8 cellular contexts compared by ENCODE assay signal in the genomic region with DNA sequence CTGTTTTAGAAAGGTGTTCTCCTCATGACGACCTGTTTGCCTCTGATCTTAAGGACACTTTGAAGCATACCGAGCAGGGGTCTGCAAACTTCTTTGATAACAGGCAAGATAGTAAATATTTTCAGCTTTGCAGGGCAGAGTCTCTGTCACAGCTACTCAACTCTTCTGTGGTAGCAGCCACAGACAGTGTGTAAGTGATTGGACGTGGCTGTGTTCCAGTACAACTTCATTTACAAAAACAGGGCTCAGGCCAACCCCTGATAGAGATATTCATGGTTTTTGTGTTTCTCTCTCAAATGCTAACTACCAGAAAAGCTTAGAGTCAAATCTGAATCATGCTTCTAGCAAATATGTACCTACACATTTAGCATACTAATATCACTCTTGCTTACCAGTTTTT. TPM values are rescaled to one million over a fixed set of nuclear protein-coding genes. Genes with fewer than 3 reads are reported as not detected.
DNase-seq lines count a peak whose midpoint lies in the region; ATAC-seq and TF ChIP-seq lines count a peak whose summit lies in the region.

No MANE protein-coding gene starts in this region.

- intact Hi-C loops in heart right ventricle (cut with DNase I) (loop anchor here in 2 of 10 donors (2.0 to 10.0 kb wide), 2 partner anchors 51 to 133 kb away; a partner anchor contains a TSS), transverse colon (cut with DNase I; ENCODE audit: low total_unique reads) (no loop called here)

- H3K27ac ChIP-seq in SK-N-SH (ENCODE audit: low read depth in 2 of 2, low read length in 1 of 2) (peak overlapping the region; percentile 93 to 95), heart right ventricle (peak overlapping the region; percentile 20 to 82 (median 69)), transverse colon (peak overlapping the region; percentile 68 to 83 (median 78))

- CTCF ChIA-PET in SK-N-SH (lab: Yijun Ruan, JAX): interaction anchor here (0.9 to 1.2 kb wide), 3 partner anchors 22 to 459 kb away, joined by 3 read pairs; no protein-coding TSS in a partner anchor

- TF ChIP-seq RAD21 in SK-N-SH (IDR thresholded peaks at IDR 0.05; ENCODE audit: low read length): no peak

- H3K79me2 ChIP-seq in SK-N-SH (ENCODE audit: insufficient read depth): peaks cover 59% of the 10 kb centered on the region

- no peaks in the 10 kb centered on the region for H4K20me1 ChIP-seq in SK-N-SH (ENCODE audit: insufficient read depth)

- no peaks in the 10 kb centered on the region for H3K9me2 ChIP-seq in SK-N-SH

- H3K4me3 ChIP-seq in SK-N-SH (ENCODE audit: low read depth in 2 of 2, low read length in 1 of 2) (no peak overlapping the region), heart right ventricle (no peak overlapping the region), transverse colon (no peak overlapping the region)

- H3K9ac ChIP-seq in SK-N-SH: peak overlapping the region; percentile 58; the same call in 1 of the 2 replicates

- 60% methylated on average over 3 of the region's 3 CpGs for WGBS in SK-N-SH (ENCODE audit: low lambda C conversion rate)
- WGBS in heart right ventricle, 2 donors: 13 to 21% methylated on average over 3 of the region's 3 CpGs
- WGBS in transverse colon (ENCODE audit: low coverage in 1 of 2), 2 donors: 50% methylated on average over 1 to 3 of the region's 3 CpGs

- no peak for DNase-seq in SK-N-SH
- peak in 1 of 2 donors; percentile 27 for DNase-seq in heart right ventricle
- no peak for DNase-seq in transverse colon
- no peak for DNase-seq in NCI-H510A (lab: John Stamatoyannopoulos, UW)
- DNase-seq in amygdala (lab: John Stamatoyannopoulos, UW): no peak
- no peak for DNase-seq in NCI-H146 treated with DMSO at 0.1 percent for 48 hours (lab: John Stamatoyannopoulos, UW; ENCODE audit: unreplicated experiment)

- peak; percentile 5 for ATAC-seq in GM18508 (IDR thresholded peaks at IDR 0.05; ENCODE audit: insufficient read depth, unreplicated experiment)
- ATAC-seq in HG02678 (IDR thresholded peaks at IDR 0.05; ENCODE audit: unreplicated experiment): peak; percentile 24
- peak in 4 of 8 donors; percentile 28 to 43 (median 40) for ATAC-seq in heart right ventricle

- TF ChIP-seq EP300 in SK-N-SH (IDR thresholded peaks at IDR 0.05; ENCODE audit: borderline replicate concordance in 1 of 2, low read depth in 1 of 2, low read length in 1 of 2) (no peak), transverse colon (IDR thresholded peaks at IDR 0.05; ENCODE audit: low read depth) (no peak)

- TF ChIP-seq POLR2A in transverse colon (IDR thresholded peaks at IDR 0.05): no peak

- in situ Hi-C loops in transverse colon (cut with MboI; ENCODE audit: low pct_ligation_motif_present in 1 of 4, low pct_unique_long_range_greater_than_20kb in 1 of 4, low sequenced_read_pairs in 3 of 4): no loop called here

- H3F3A ChIP-seq in SK-N-SH (replicated peaks; ENCODE audit: insufficient read depth): peaks cover 48% of the 10 kb centered on the region

- H2AFZ ChIP-seq in SK-N-SH (ENCODE audit: low read depth): no peak overlapping the region

- POLR2A ChIA-PET in SK-N-SH (lab: Yijun Ruan, JAX): no interaction called here

- H3K4me1 ChIP-seq in SK-N-SH (ENCODE audit: control insufficient read depth in 1 of 2, insufficient read depth in 2 of 2, low read depth in 1 of 2, low read length in 1 of 2) (peaks cover 13 to 73% of the 10 kb centered on the region in 2 experiments), heart right ventricle (peaks cover 18 to 99% (median 90%) of the 10 kb centered on the region in 9 donors), transverse colon (peaks cover 14 to 75% (median 37%) of the 10 kb centered on the region in 4 donors)

- peak overlapping the region; percentile 67 for H3K4me2 ChIP-seq in SK-N-SH

- H3K27me3 ChIP-seq in SK-N-SH (ENCODE audit: insufficient read depth): no peaks in the 10 kb centered on the region
- no peaks in the 10 kb centered on the region for H3K27me3 ChIP-seq in heart right ventricle
- H3K27me3 ChIP-seq in transverse colon: no peaks in the 10 kb centered on the region

- H3K9me3 ChIP-seq in SK-N-SH (no peaks in the 10 kb centered on the region), heart right ventricle (no peaks in the 10 kb centered on the region), transverse colon (no peaks in the 10 kb centered on the region)

- TF ChIP-seq CTCF in SK-N-SH (IDR thresholded peaks at IDR 0.05) (no peak), heart right ventricle (IDR thresholded peaks at IDR 0.05) (no peak), transverse colon (IDR thresholded peaks at IDR 0.05) (no peak)

- H3K36me3 ChIP-seq in SK-N-SH (replicated peaks in 1 of 2; ENCODE audit: control insufficient read depth in 1 of 2, insufficient read depth in 2 of 2, low read length in 1 of 2) (peaks cover 21 to 61% of the 10 kb centered on the region in 2 experiments), heart right ventricle (peaks cover 0 to 87% (median 28%) of the 10 kb centered on the region in 9 donors), transverse colon (peaks cover 0 to 21% (median 6%) of the 10 kb centered on the region in 4 donors)

TF ChIP-seq in SK-N-SH, 30 proteins besides CTCF, POLR2A, EP300 and RAD21:
- TF ChIP-seq NRF1 (IDR thresholded peaks at IDR 0.05; ENCODE audit: low read depth, low read length) (no peak), POLR2AphosphoS5 (IDR thresholded peaks at IDR 0.05; ENCODE audit: low read depth, low read length) (no peak), NFIC (IDR thresholded peaks at IDR 0.05; ENCODE audit: borderline replicate concordance) (no peak), TEAD4 (IDR thresholded peaks at IDR 0.05; ENCODE audit: borderline replicate concordance, insufficient read depth) (no peak)
TF ChIP-seq in SK-N-SH: peak in this region for 0.

RNA-seq across cellular contexts. Expression of a gene that starts 51.5 kb away (rescaled TPM):
- polyA plus RNA-seq in SK-N-SH (2012; rRNA removed): 48.3 and 58.9 TPM in 2 replicates
- 54.7 and 67.3 TPM in 2 replicates for polyA plus RNA-seq in SK-N-SH (2012; cell fraction: cytosol; rRNA removed)
- polyA plus RNA-seq in SK-N-SH (2012; cell fraction: nucleus; rRNA removed): 24.2 and 33.6 TPM in 2 replicates
- total RNA-seq in heart right ventricle: 100 to 1,000 TPM in 5 of 10 donors, 10 to 100 TPM in 5; 71.1 to 197 (median 92.1) TPM
- 10 to 100 TPM; 14.6 to 81.4 TPM for polyA plus RNA-seq in heart right ventricle
- 100 to 1,000 TPM in 2 of 4 donors, 10 to 100 TPM in 2; 63.2 to 179 (median 98.5) TPM for total RNA-seq in transverse colon
